11 cellular contexts compared by ENCODE assay signal in genomic region chr3:141815667-141816066, GRCh38. TPM values are rescaled to one million over a fixed set of nuclear protein-coding genes. Genes with fewer than 3 reads are reported as not detected.
"Had no signal": no experiment of that assay in that cellular context is flagged by ENCODE, and none has a peak within 500 bp of the region (broad histone marks: within the 10 kb centered on the region; RNA-seq: fewer than 3 reads in every experiment).

No MANE protein-coding gene starts in this region.

- H3K36me3 ChIP-seq: HAP-1 had no signal

- FAIRE-seq: HTR-8/SVneo had no signal

- DNase-seq: GM23248, GOT3, H7, IMR-90, KBM-7 had no signal

- H2AFZ ChIP-seq: GM23248 had no signal

- H3K4me2 ChIP-seq: KMS-11 had no signal

- H3K4me3 ChIP-seq: GM23248, HAP-1 had no signal

- H3K4me1 ChIP-seq: HAP-1 had no signal

- H3K9me3 ChIP-seq: HAP-1 had no signal

- H3K9ac ChIP-seq: GM23248, KMS-11 had no signal

- H3K27ac ChIP-seq: GM23248, KMS-11 had no signal

- ATAC-seq: HCT116 had no signal

RNA-seq across cellular contexts. Expression of gene GRK7, which starts 52.5 kb away (rescaled TPM):
- total RNA-seq: GM23248, H4, H7, HT-29, IMR-90 had no signal
- polyA plus RNA-seq: GM23248, IMR-90 had no signal
